2 cellular contexts compared by ENCODE assay signal in genomic region chr6:168242655-168243225, GRCh38.
TF ChIP-seq lines count a peak whose summit lies in the region.

No MANE protein-coding gene starts in this region.

TF ChIP-seq in H1, 55 proteins besides CTCF, POLR2A, EP300 and RAD21:
- TF ChIP-seq ASH2L (IDR thresholded peaks at IDR 0.05; ENCODE audit: low read length): no peak
- no peak for TF ChIP-seq SIRT6 (IDR thresholded peaks at IDR 0.05; ENCODE audit: low read length)
- TF ChIP-seq SP2 (IDR thresholded peaks at IDR 0.05; ENCODE audit: low read length): no peak
- no peak for TF ChIP-seq SAP30 (IDR thresholded peaks at IDR 0.05; ENCODE audit: insufficient read depth, insufficient replicate concordance, low read length)
- no peak for TF ChIP-seq RBBP5 (IDR thresholded peaks at IDR 0.05; ENCODE audit: borderline replicate concordance, low read depth, low read length)

TF ChIP-seq in HepG2, 621 proteins besides CTCF, POLR2A, EP300 and RAD21:
- TF ChIP-seq MAFK (conservative IDR thresholded peaks at IDR 0.05 in 1 of 2, IDR thresholded peaks at IDR 0.05 in 1 of 2; ENCODE audit: low read length in 2 of 2): peak; percentile 64 to 78; a peak in 3 of 4 replicates
- TF ChIP-seq HES4 (CRISPR knock-in tag; IDR thresholded peaks at IDR 0.05; ENCODE audit: borderline replicate concordance): no peak
- no peak for TF ChIP-seq ZNF414 (CRISPR knock-in tag; IDR thresholded peaks at IDR 0.05)
- TF ChIP-seq SNAPC2 (CRISPR knock-in tag; IDR thresholded peaks at IDR 0.05): 0 out of 2 replicates have a peak, but pooled peaks have one; percentile 17
- no peak for TF ChIP-seq ADNP (CRISPR knock-in tag; IDR thresholded peaks at IDR 0.05)
- peak; percentile 69 for TF ChIP-seq MAFF (IDR thresholded peaks at IDR 0.05; ENCODE audit: low read depth, low read length)
TF ChIP-seq in HepG2: peak in this region for 3.
